Comparison of ENCODE assay signal across 8 cellular contexts in genomic region chr15:41695750-41696436, GRCh38. TPM values are rescaled to one million over a fixed set of nuclear protein-coding genes. Genes with fewer than 3 reads are reported as not detected.
A peak's percentile ranks its signal among the peaks of the same experiment; 100 is the strongest.
DNase-seq lines count a peak whose midpoint lies in the region; ATAC-seq, FAIRE-seq and TF ChIP-seq lines count a peak whose summit lies in the region.

No MANE protein-coding gene starts in this region.

- TF ChIP-seq EP300 in transverse colon (IDR thresholded peaks at IDR 0.05; ENCODE audit: low read depth) = no peak

- FAIRE-seq in RCC 7860 (lab: Jason Lieb, UNC) = no peak

- peaks cover 0 to 23% (median 0%) of the 10 kb centered on the region in 4 donors for H3K4me1 ChIP-seq in transverse colon

- no peak overlapping the region for H3K27ac ChIP-seq in transverse colon

- 44 to 48% methylated on average over 5 to 8 of the region's 8 CpGs for WGBS in transverse colon (ENCODE audit: low coverage in 1 of 2), 2 donors

- H3K4me3 Mint-ChIP-seq in activated naive CD8-positive, alpha-beta T cell treated with anti-CD3 and anti-CD28 coated beads, Interleukin-2, amount 10 ng/mL, durations not matched to agents 7 days and 5 days = peak overlapping the region; percentile 62

- POLR2A ChIA-PET in activated naive CD8-positive, alpha-beta T cell treated with anti-CD3 and anti-CD28 coated beads, Interleukin-2, amount 10 ng/mL, durations not matched to agents 7 days and 5 days (lab: Charles Lee) = interaction anchor here (0.9 to 1.2 kb wide), 6 partner anchors 35 to 277 kb away, joined by 3 to 7 read pairs (median 4); partner anchors contain the start of genes MAPKBP1, MGA and RPAP1

- DNase-seq in AG09319 (ENCODE audit: extremely low read depth, low read depth) = no peak
- DNase-seq in RCC 7860 (ENCODE audit: low spot score) = peak; percentile 27
- no peak for DNase-seq in activated naive CD8-positive, alpha-beta T cell treated with anti-CD3 and anti-CD28 coated beads, Interleukin-2, amount 10 ng/mL, durations not matched to agents 7 days and 5 days
- no peak for DNase-seq in kidney epithelial cell (ENCODE audit: low read depth)
- peak; percentile 18 for DNase-seq in transverse colon
- DNase-seq in DMS153 treated with DMSO at 0.1 percent for 48 hours (lab: John Stamatoyannopoulos, UW; ENCODE audit: unreplicated experiment) = no peak

- ATAC-seq in GM18511 (IDR thresholded peaks at IDR 0.05; ENCODE audit: unreplicated experiment) (peak; percentile 77), HG02973 (IDR thresholded peaks at IDR 0.05; ENCODE audit: unreplicated experiment) (peak; percentile 80)
- ATAC-seq in activated naive CD8-positive, alpha-beta T cell treated with anti-CD3 and anti-CD28 coated beads, Interleukin-2, amount 10 ng/mL, durations not matched to agents 7 days and 5 days (ENCODE audit: low read depth) = peak; percentile 99

- no peaks in the 10 kb centered on the region for H3K27me3 Mint-ChIP-seq in activated naive CD8-positive, alpha-beta T cell treated with anti-CD3 and anti-CD28 coated beads, Interleukin-2, amount 10 ng/mL, durations not matched to agents 7 days and 5 days

- H3K27ac Mint-ChIP-seq in activated naive CD8-positive, alpha-beta T cell treated with anti-CD3 and anti-CD28 coated beads, Interleukin-2, amount 10 ng/mL, durations not matched to agents 7 days and 5 days = peak overlapping the region; percentile 85

- no peaks in the 10 kb centered on the region for H3K9me3 Mint-ChIP-seq in activated naive CD8-positive, alpha-beta T cell treated with anti-CD3 and anti-CD28 coated beads, Interleukin-2, amount 10 ng/mL, durations not matched to agents 7 days and 5 days

- H3K4me3 ChIP-seq in kidney epithelial cell (ENCODE audit: low read depth, low read length) = no peak overlapping the region
- no peak overlapping the region for H3K4me3 ChIP-seq in transverse colon

- peaks cover 17% of the 10 kb centered on the region for H3K36me3 Mint-ChIP-seq in activated naive CD8-positive, alpha-beta T cell treated with anti-CD3 and anti-CD28 coated beads, Interleukin-2, amount 10 ng/mL, durations not matched to agents 7 days and 5 days

- H3K9me3 ChIP-seq in transverse colon = no peaks in the 10 kb centered on the region

- H3K4me1 Mint-ChIP-seq in activated naive CD8-positive, alpha-beta T cell treated with anti-CD3 and anti-CD28 coated beads, Interleukin-2, amount 10 ng/mL, durations not matched to agents 7 days and 5 days = peaks cover 19% of the 10 kb centered on the region

- intact Hi-C loops in transverse colon (cut with DNase I; ENCODE audit: low total_unique reads) = no loop called here

- in situ Hi-C loops in transverse colon (cut with MboI; ENCODE audit: low pct_ligation_motif_present in 1 of 4, low pct_unique_long_range_greater_than_20kb in 1 of 4, low sequenced_read_pairs in 3 of 4) = no loop called here

- H3K36me3 ChIP-seq in kidney epithelial cell (ENCODE audit: control insufficient read depth, insufficient read depth, low read length) (peaks cover 2% of the 10 kb centered on the region), transverse colon (peaks cover 0 to 15% (median 0%) of the 10 kb centered on the region in 4 donors)

- TF ChIP-seq CTCF in AG09319 (IDR thresholded peaks at IDR 0.05; ENCODE audit: low read depth, low read length) (peak; percentile 3), kidney epithelial cell (IDR thresholded peaks at IDR 0.05; ENCODE audit: insufficient read depth, low read length, poor library complexity, severe bottlenecking) (peak; percentile 16), transverse colon (IDR thresholded peaks at IDR 0.05) (peak in 2 of 5 experiments; percentile 6 to 9)

- TF ChIP-seq POLR2A in transverse colon (IDR thresholded peaks at IDR 0.05) = no peak

- H3K27me3 ChIP-seq in kidney epithelial cell (ENCODE audit: control insufficient read depth, insufficient read depth, low read length) (no peaks in the 10 kb centered on the region), transverse colon (no peaks in the 10 kb centered on the region)

RNA-seq across cellular contexts. Expression of gene MGA, which starts 35.7 kb away (rescaled TPM):
- 10 to 100 TPM; 43.1 to 46.2 TPM for total RNA-seq in activated naive CD8-positive, alpha-beta T cell treated with anti-CD3 and anti-CD28 coated beads, Interleukin-2, amount 10 ng/mL, durations not matched to agents 7 days and 5 days
- total RNA-seq in kidney epithelial cell (39.6 and 43.1 TPM in 2 replicates), transverse colon (10 to 100 TPM; 12.3 to 33.2 (median 27.6) TPM)

Comparison
In these comparisons a context has a peak if more than half of its experiments do, and no peak if none do; other contexts are left out.
1. DNase-seq: peak in RCC 7860 (single experiment) and transverse colon (single experiment); none in AG09319 (single experiment), activated naive CD8-positive, alpha-beta T cell treated with anti-CD3 and anti-CD28 coated beads, Interleukin-2, amount 10 ng/mL, durations not matched to agents 7 days and 5 days (single experiment), kidney epithelial cell (single experiment) and DMS153 treated with DMSO at 0.1 percent for 48 hours (single experiment).
2. Peak in every context shown above with its lines, with median percentiles within 50 percentile points of each other: ATAC-seq.